26 cellular contexts compared by ENCODE assay signal in genomic region chr2:168848220-168848619, GRCh38. TPM values are rescaled to one million over a fixed set of nuclear protein-coding genes. Genes with fewer than 3 reads are reported as not detected.
DNase-seq lines count a peak whose midpoint lies in the region; ATAC-seq and TF ChIP-seq lines count a peak whose summit lies in the region.
"Had no signal": no experiment of that assay in that cellular context is flagged by ENCODE, and none has a peak within 500 bp of the region (broad histone marks: within the 10 kb centered on the region; RNA-seq: fewer than 3 reads in every experiment).

No MANE protein-coding gene starts in this region.

- H3K18ac ChIP-seq in mesendoderm (ENCODE audit: low read length), result no peak overlapping the region

- H2BK5ac ChIP-seq in mesendoderm (ENCODE audit: low read length), result no peak overlapping the region

- no peaks in the 10 kb centered on the region for H3K9me3 ChIP-seq in esophagus muscularis mucosa
- H3K9me3 ChIP-seq: heart left ventricle, SJSA1 had no signal

- no peak overlapping the region for H3K23ac ChIP-seq in mesendoderm (ENCODE audit: low read length)

- H3K4ac ChIP-seq in mesendoderm (ENCODE audit: low read depth, low read length), result no peak overlapping the region

- H3K27ac ChIP-seq in mesendoderm (ENCODE audit: low read depth, low read length) (no peak overlapping the region), esophagus muscularis mucosa (replicated peaks in 1 of 4) (no peak overlapping the region)
- H3K27ac ChIP-seq: heart left ventricle, SJSA1 had no signal

- H4K8ac ChIP-seq in mesendoderm (ENCODE audit: low read depth, low read length), result no peak overlapping the region

- no peak overlapping the region for H4K5ac ChIP-seq in mesendoderm (ENCODE audit: low read length)

- H3K27ac Mint-ChIP-seq in T-cell, result no peak overlapping the region
- H3K27ac Mint-ChIP-seq: activated CD4-positive, alpha-beta T cell treated with anti-CD3 and anti-CD28 coated beads, Interleukin-2, amount 10 ng/mL, durations not matched to agents 7 days and 5 days; dendritic cell treated with granulocyte-macrophage colony-stimulating factor and Interleukin-4, amounts not matched to agents 40 ng/mL and 50 ng/mL, for 4 days; nephron; stimulated activated naive CD8-positive, alpha-beta T cell treated with anti-CD3 and anti-CD28 coated beads, Interleukin-15, Interleukin-2, amounts not matched to agents 100 ng/mL and 50 ng/mL, for 24 hours; type B pancreatic cell had no signal

- H2AK5ac ChIP-seq in mesendoderm (ENCODE audit: low read length), result no peak overlapping the region

- CTCF ChIA-PET in T-cell (lab: Charles Lee), result no interaction called here

- H3K4me3 ChIP-seq in mesendoderm (ENCODE audit: low read length), result no peak overlapping the region
- no peak overlapping the region for H3K4me3 ChIP-seq in esophagus muscularis mucosa
- H3K4me3 ChIP-seq: heart left ventricle, SJSA1 had no signal

- no peaks in the 10 kb centered on the region for H3K79me1 ChIP-seq in mesendoderm (ENCODE audit: low read length)

- ATAC-seq in HG03045 (IDR thresholded peaks at IDR 0.05; ENCODE audit: unreplicated experiment), result no peak
- ATAC-seq in T-cell (replicated peaks in 1 of 4), result no peak
- ATAC-seq: heart left ventricle, PC-3 had no signal

- no peak overlapping the region for H3K9ac ChIP-seq in mesendoderm (ENCODE audit: low read length)

- TF ChIP-seq POLR2A in esophagus muscularis mucosa (IDR thresholded peaks at IDR 0.05; ENCODE audit: low read depth), result no peak

- POLR2A ChIA-PET in T-cell (lab: Charles Lee), result no interaction called here

- no peaks in the 10 kb centered on the region for H3K27me3 Mint-ChIP-seq in T-cell
- H3K27me3 Mint-ChIP-seq: activated CD4-positive, alpha-beta T cell treated with anti-CD3 and anti-CD28 coated beads, Interleukin-2, amount 10 ng/mL, durations not matched to agents 7 days and 5 days; brain; stimulated activated naive CD8-positive, alpha-beta T cell treated with anti-CD3 and anti-CD28 coated beads, Interleukin-15, Interleukin-2, amounts not matched to agents 100 ng/mL and 50 ng/mL, for 24 hours; type B pancreatic cell had no signal

- H3K4me1 Mint-ChIP-seq in T-cell, result no peaks in the 10 kb centered on the region

- H3K4me3 Mint-ChIP-seq in T-cell, result no peak overlapping the region
- H3K4me3 Mint-ChIP-seq: activated CD4-positive, alpha-beta T cell treated with anti-CD3 and anti-CD28 coated beads, Interleukin-2, amount 10 ng/mL, durations not matched to agents 7 days and 5 days; brain; dendritic cell treated with granulocyte-macrophage colony-stimulating factor and Interleukin-4, amounts not matched to agents 40 ng/mL and 50 ng/mL, for 4 days; nephron; stimulated activated naive CD8-positive, alpha-beta T cell treated with anti-CD3 and anti-CD28 coated beads, Interleukin-15, Interleukin-2, amounts not matched to agents 100 ng/mL and 50 ng/mL, for 24 hours; type B pancreatic cell had no signal

- H3K4me2 ChIP-seq in mesendoderm (ENCODE audit: low read length), result no peak overlapping the region

- no CpG with 5 or more reads among the region's 3 CpGs for WGBS in mesendoderm (ENCODE audit: extremely low coverage, insufficient coverage, low lambda C conversion rate)
- 94% methylated on average over 3 of the region's 3 CpGs for WGBS in esophagus muscularis mucosa

- H3K9me3 Mint-ChIP-seq in T-cell, result no peaks in the 10 kb centered on the region
- H3K9me3 Mint-ChIP-seq: activated CD4-positive, alpha-beta T cell treated with anti-CD3 and anti-CD28 coated beads, Interleukin-2, amount 10 ng/mL, durations not matched to agents 7 days and 5 days; brain; dendritic cell treated with granulocyte-macrophage colony-stimulating factor and Interleukin-4, amounts not matched to agents 40 ng/mL and 50 ng/mL, for 4 days; nephron; stimulated activated naive CD8-positive, alpha-beta T cell treated with anti-CD3 and anti-CD28 coated beads, Interleukin-15, Interleukin-2, amounts not matched to agents 100 ng/mL and 50 ng/mL, for 24 hours; type B pancreatic cell had no signal

- H3K36me3 Mint-ChIP-seq in T-cell, result no peaks in the 10 kb centered on the region
- H3K36me3 Mint-ChIP-seq: brain had no signal

- DNase-seq in NCI-H1694 treated with DMSO at 0.1 percent for 48 hours (lab: John Stamatoyannopoulos, UW) (peak; percentile 6), NCI-H1694 (lab: John Stamatoyannopoulos, UW) (no peak), NCI-H1436 treated with DMSO at 0.1 percent for 48 hours (lab: John Stamatoyannopoulos, UW) (peak; percentile 71), NCI-H82 treated with DMSO at 0.1 percent for 48 hours (lab: John Stamatoyannopoulos, UW; ENCODE audit: unreplicated experiment) (peak; percentile 49), mesendoderm (peak; percentile 4), esophagus muscularis mucosa (ENCODE audit: extremely low spot score) (no peak), T-cell (no peak)
- DNase-seq: 8988T; activated CD4-positive, alpha-beta T cell treated with anti-CD3 and anti-CD28 coated beads, Interleukin-2, amount 10 ng/mL, durations not matched to agents 7 days and 5 days; activated naive CD4-positive, alpha-beta T cell treated with anti-CD3 and anti-CD28 coated beads, Interleukin-2, amount 50 U/mL, for 16 hours; activated T-cell treated with anti-CD3 and anti-CD28 coated beads, Interleukin-2, amount 50 U/mL, for 1 hour; C1 segment of cervical spinal cord; GOT3; heart left ventricle; NCI-H226; PC-3; stimulated activated CD4-positive, alpha-beta T cell treated with anti-CD3 and anti-CD28 coated beads, Interleukin-12 subunit alpha, Interleukin-12 subunit beta, amount 100 ng/mL, for 4 hours had no signal

- no peaks in the 10 kb centered on the region for H3K79me2 ChIP-seq in mesendoderm (ENCODE audit: control insufficient read depth, insufficient read depth, low read length)

- no peak for TF ChIP-seq EP300 in esophagus muscularis mucosa (IDR thresholded peaks at IDR 0.05)

- H3K4me1 ChIP-seq in mesendoderm (ENCODE audit: control insufficient read depth, low read depth, low read length) (no peaks in the 10 kb centered on the region), esophagus muscularis mucosa (peaks cover 0 to 4% (median 1%) of the 10 kb centered on the region in 4 donors)
- H3K4me1 ChIP-seq: heart left ventricle, SJSA1 had no signal

- H3K56ac ChIP-seq in mesendoderm (ENCODE audit: low read length), result no peak overlapping the region

- intact Hi-C loops in esophagus muscularis mucosa (cut with DNase I), result no loop called here

- H2BK15ac ChIP-seq in mesendoderm (replicated peaks; ENCODE audit: low read depth), result no peak overlapping the region

- H2BK120ac ChIP-seq in mesendoderm (ENCODE audit: low read depth, low read length), result no peak overlapping the region

- TF ChIP-seq CTCF in esophagus muscularis mucosa (IDR thresholded peaks at IDR 0.05), result no peak

- no peaks in the 10 kb centered on the region for H3K27me3 ChIP-seq in mesendoderm (ENCODE audit: insufficient read depth, low read length, poor library complexity)
- no peaks in the 10 kb centered on the region for H3K27me3 ChIP-seq in esophagus muscularis mucosa
- H3K27me3 ChIP-seq: heart left ventricle, SJSA1 had no signal

- no peaks in the 10 kb centered on the region for H3K36me3 ChIP-seq in mesendoderm (ENCODE audit: control insufficient read depth, insufficient read depth, low read length)
- H3K36me3 ChIP-seq in esophagus muscularis mucosa, result peaks cover 0 to 37% (median 2%) of the 10 kb centered on the region in 4 donors

RNA-seq across cellular contexts. Expression of gene SPC25, which starts 42.0 kb away (rescaled TPM):
- 37.0 TPM for polyA plus RNA-seq in mesendoderm (2013, experiment 1 of 2)
- 35.9 TPM for polyA plus RNA-seq in mesendoderm (2013, experiment 2 of 2)
- under 1 TPM in 1 of 4 donors, not detected in 3; 0.23 TPM for total RNA-seq in esophagus muscularis mucosa
- total RNA-seq in T-cell, result under 1 TPM in 3 of 5 donors, not detected in 2; 0.32 to 0.83 (median 0.43) TPM

RNA-seq across cellular contexts. Expression of gene NOSTRIN, which starts 45.8 kb away (rescaled TPM):
- 0.01 TPM for polyA plus RNA-seq in mesendoderm (2013, experiment 1 of 2)
- 0.03 TPM for polyA plus RNA-seq in mesendoderm (2013, experiment 2 of 2)
- total RNA-seq in esophagus muscularis mucosa (10 to 100 TPM in 3 of 4 donors, 1 to 10 TPM in 1; 6.6 to 21.5 (median 16.2) TPM), T-cell (under 1 TPM in 4 of 5 donors, not detected in 1; 0.13 to 0.82 (median 0.45) TPM)
- total RNA-seq: activated CD4-positive, alpha-beta T cell treated with anti-CD3 and anti-CD28 coated beads, Interleukin-2, amount 10 ng/mL, durations not matched to agents 7 days and 5 days; SJSA1 had no signal
- polyA plus RNA-seq: keratinocyte had no signal

RNA-seq across cellular contexts. Expression of gene G6PC2, which starts 52.9 kb away (rescaled TPM):
- polyA plus RNA-seq in mesendoderm (2013, experiment 1 of 2), result not detected
- polyA plus RNA-seq in mesendoderm (2013, experiment 2 of 2), result not detected
- total RNA-seq in esophagus muscularis mucosa, result not detected
- total RNA-seq in T-cell, result not detected
- total RNA-seq: activated CD4-positive, alpha-beta T cell treated with anti-CD3 and anti-CD28 coated beads, Interleukin-2, amount 10 ng/mL, durations not matched to agents 7 days and 5 days; epithelial cell of proximal tubule; PC-3; SJSA1 had no signal
- polyA plus RNA-seq: heart left ventricle, keratinocyte had no signal

Comparison
In these comparisons a context has a peak if more than half of its experiments do, and no peak if none do; other contexts are left out.
1. DNase-seq: peak in NCI-H1694 treated with DMSO at 0.1 percent for 48 hours (single experiment), NCI-H1436 treated with DMSO at 0.1 percent for 48 hours (single experiment), NCI-H82 treated with DMSO at 0.1 percent for 48 hours (single experiment) and mesendoderm (single experiment); none in NCI-H1694 (single experiment), esophagus muscularis mucosa (single experiment) and T-cell (0 of 34).
2. RNA of gene NOSTRIN, which starts 45.8 kb away (total RNA-seq): 6.6 to 21.5 TPM in esophagus muscularis mucosa; 0.13 to 0.82 TPM in T-cell; every median in the first group is over 4 times any median in the second.